In the genomic region with DNA sequence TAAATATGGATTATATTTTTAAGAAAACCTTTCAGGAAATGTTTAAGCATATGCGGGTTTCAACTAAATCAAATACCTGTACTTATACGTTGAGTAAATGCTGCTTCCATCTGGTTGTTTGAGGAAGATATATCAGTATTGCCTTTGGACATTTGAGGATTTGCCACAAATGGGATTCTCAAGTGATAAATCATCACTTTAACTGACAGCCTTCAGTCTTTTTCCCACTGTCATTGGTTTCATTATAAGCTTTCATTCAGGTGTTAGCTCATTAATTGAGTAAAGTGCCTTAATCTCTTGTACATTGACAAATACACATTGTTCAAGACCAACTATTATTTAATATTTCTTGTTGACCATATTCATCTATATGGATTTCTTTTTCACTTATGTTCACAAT, we compare ENCODE assay signal across 8 cellular contexts.
"Had no signal": no experiment of that assay in that cellular context is flagged by ENCODE, and none has a peak within 500 bp of the region (broad histone marks: within the 10 kb centered on the region; RNA-seq: fewer than 3 reads in every experiment).

No MANE protein-coding gene starts in this region.

- H3K4me3 ChIP-seq: GM12878 had no signal

- FAIRE-seq: G401.6, GM12878, GM12891, GM12892, GM18507, GM19239 had no signal

- ATAC-seq: GM12878 had no signal

- DNase-seq: GDM1, GF-D8 had no signal
